ENCODE assay signal across 16 cellular contexts in genomic region chr6:138103876-138104275, GRCh38. TPM values are rescaled to one million over a fixed set of nuclear protein-coding genes. Genes with fewer than 3 reads are reported as not detected.
DNase-seq lines count a peak whose midpoint lies in the region; ATAC-seq, FAIRE-seq and TF ChIP-seq lines count a peak whose summit lies in the region.
"Had no signal": no experiment of that assay in that cellular context is flagged by ENCODE, and none has a peak within 500 bp of the region (broad histone marks: within the 10 kb centered on the region; RNA-seq: fewer than 3 reads in every experiment).

No MANE protein-coding gene starts in this region.

- peak overlapping the region; percentile 13 to 92 for H3K27ac ChIP-seq in right atrium auricular region
- peak overlapping the region; percentile 73 to 99 (median 98) for H3K27ac ChIP-seq in esophagus squamous epithelium
- H3K27ac ChIP-seq in small intestine (ENCODE audit: low read depth in 1 of 2, low read length in 1 of 2) = no peak overlapping the region
- no peak overlapping the region for H3K27ac ChIP-seq in left lung
- H3K27ac ChIP-seq: parathyroid adenoma had no signal

- ATAC-seq in left ventricle myocardium superior (no peak), GM19452 (IDR thresholded peaks at IDR 0.05; ENCODE audit: unreplicated experiment) (no peak), left lung (no peak)
- ATAC-seq: esophagus mucosa; HCT116; stimulated activated naive CD8-positive, alpha-beta T cell treated with anti-CD3 and anti-CD28 coated beads, Interleukin-15, Interleukin-2, amounts not matched to agents 100 U/mL and 50 U/mL, for 24 hours had no signal

- DNase-seq in right atrium auricular region (ENCODE audit: low spot score) (no peak), left ventricle myocardium superior (no peak), NCI-H526 treated with DMSO at 0.1 percent for 48 hours (lab: John Stamatoyannopoulos, UW) (peak; percentile 56), esophagus squamous epithelium (lab: John Stamatoyannopoulos, UW) (no peak), small intestine (no peak), left lung (no peak), T-helper 1 cell (no peak)
- DNase-seq: activated CD8-positive, alpha-beta memory T cell treated with anti-CD3 and anti-CD28 coated beads for 24 hours; amniotic stem cell; NCI-H524 treated with DMSO at 0.1 percent for 48 hours; stimulated activated naive CD8-positive, alpha-beta T cell treated with anti-CD3 and anti-CD28 coated beads, Interleukin-15, Interleukin-2, amounts not matched to agents 100 U/mL and 50 U/mL, for 24 hours had no signal

- FAIRE-seq in small intestine (lab: Jason Lieb, UNC) = no peak
- FAIRE-seq: RCC 7860 had no signal

- WGBS in esophagus squamous epithelium, 2 donors = 42 to 57% methylated on average over 5 of the region's 5 CpGs
- 77 to 86% (median 77%) methylated on average over 5 of the region's 5 CpGs for WGBS in small intestine, 3 donors

- no peaks in the 10 kb centered on the region for H3K27me3 ChIP-seq in right atrium auricular region
- peaks cover 0 to 6% (median 0%) of the 10 kb centered on the region in 4 donors for H3K27me3 ChIP-seq in esophagus squamous epithelium
- no peaks in the 10 kb centered on the region for H3K27me3 ChIP-seq in small intestine (ENCODE audit: control insufficient read depth in 2 of 2, insufficient read depth in 2 of 2, low read length in 2 of 2)
- H3K27me3 ChIP-seq in left lung = peaks cover 29 to 63% of the 10 kb centered on the region in 2 donors

- intact Hi-C loops in left ventricle myocardium superior (cut with micrococcal nuclease) (no loop called here), esophagus squamous epithelium (cut with DNase I) (no loop called here), left lung (cut with DNase I) (no loop called here)

- TF ChIP-seq POLR2A in esophagus squamous epithelium (IDR thresholded peaks at IDR 0.05) = no peak

- H3K4me1 ChIP-seq in right atrium auricular region (peaks cover 0 to 20% of the 10 kb centered on the region in 2 donors), esophagus squamous epithelium (peaks cover 0 to 72% (median 5%) of the 10 kb centered on the region in 3 donors), small intestine (ENCODE audit: control insufficient read depth in 2 of 2, insufficient read depth in 1 of 2, low read depth in 1 of 2, low read length in 1 of 2) (peaks cover 1 to 4% of the 10 kb centered on the region in 2 donors), left lung (peaks cover 0 to 13% of the 10 kb centered on the region in 2 donors)

- H3K36me3 ChIP-seq in right atrium auricular region (no peaks in the 10 kb centered on the region), esophagus squamous epithelium (peaks cover 0 to 8% (median 0%) of the 10 kb centered on the region in 3 donors), small intestine (ENCODE audit: control insufficient read depth in 2 of 2, insufficient read depth in 2 of 2, low read length in 2 of 2) (peaks cover 0 to 2% of the 10 kb centered on the region in 2 donors), left lung (no peaks in the 10 kb centered on the region)

- H3K9me3 ChIP-seq in right atrium auricular region (no peaks in the 10 kb centered on the region), esophagus squamous epithelium (no peaks in the 10 kb centered on the region), small intestine (ENCODE audit: control insufficient read depth, low read depth) (no peaks in the 10 kb centered on the region), left lung (no peaks in the 10 kb centered on the region)

- TF ChIP-seq CTCF in right atrium auricular region (IDR thresholded peaks at IDR 0.05) (no peak), esophagus squamous epithelium (IDR thresholded peaks at IDR 0.05) (no peak), left lung (IDR thresholded peaks at IDR 0.05) (no peak)

- H3K4me3 ChIP-seq in right atrium auricular region = no peak overlapping the region
- peak overlapping the region; percentile 72 to 84 (median 80) for H3K4me3 ChIP-seq in esophagus squamous epithelium
- H3K4me3 ChIP-seq in small intestine (ENCODE audit: low read depth in 1 of 2, low read length in 2 of 2) = no peak overlapping the region
- H3K4me3 ChIP-seq in left lung = no peak overlapping the region

RNA-seq across cellular contexts. Expression of gene PERP, which starts 3.3 kb away (rescaled TPM):
- total RNA-seq in right atrium auricular region (10 to 100 TPM; 46.3 to 57.8 TPM), left ventricle myocardium superior (61.9 TPM), esophagus squamous epithelium (100 to 1,000 TPM; 586 to 976 (median 833) TPM), left lung (10 to 100 TPM; 31.4 to 64.9 TPM)
- polyA plus RNA-seq in small intestine = 10 to 100 TPM; 47.2 to 54.3 (median 52.6) TPM

RNA-seq across cellular contexts. Expression of gene ARFGEF3, which starts 57.9 kb away (rescaled TPM):
- 1 to 10 TPM; 1.7 to 3.7 TPM for total RNA-seq in right atrium auricular region
- 2.3 TPM for total RNA-seq in left ventricle myocardium superior
- total RNA-seq in esophagus squamous epithelium = 1 to 10 TPM in 2 of 4 donors, under 1 TPM in 2; 0.92 to 1.0 (median 0.99) TPM
- 1 to 10 TPM in 1 of 3 donors, under 1 TPM in 2; 0.27 to 5.4 (median 0.45) TPM for polyA plus RNA-seq in small intestine
- total RNA-seq in left lung = 10 to 100 TPM; 16.9 to 22.6 TPM

Comparison
In these comparisons a context has a peak if more than half of its experiments do, and no peak if none do; other contexts are left out.
1. H3K27ac ChIP-seq: peak in right atrium auricular region (2 of 2) and esophagus squamous epithelium (4 of 4); none in small intestine (0 of 2) and left lung (0 of 2).
2. H3K4me3 ChIP-seq: peak in esophagus squamous epithelium (4 of 4); none in right atrium auricular region (0 of 2), small intestine (0 of 2) and left lung (0 of 2).